Comparison of ENCODE assay signal across 20 cellular contexts in genomic region chr19:55112246-55112780, GRCh38. TPM values are rescaled to one million over a fixed set of nuclear protein-coding genes. Genes with fewer than 3 reads are reported as not detected.
DNase-seq lines count a peak whose midpoint lies in the region; ATAC-seq and TF ChIP-seq lines count a peak whose summit lies in the region.
"Had no signal": no experiment of that assay in that cellular context is flagged by ENCODE, and none has a peak within 500 bp of the region (broad histone marks: within the 10 kb centered on the region; RNA-seq: fewer than 3 reads in every experiment).

No MANE protein-coding gene starts in this region.

- DNase-seq in SK-N-SH: peak; percentile 7
- DNase-seq in tibial artery: no peak
- no peak for DNase-seq in activated CD4-positive, CD25-positive, alpha-beta regulatory T cell treated with anti-CD3 and anti-CD28 coated beads, Interleukin-2, amount 50 U/mL, for 72 hours
- DNase-seq: activated CD4-positive, CD25-positive, alpha-beta regulatory T cell; activated effector memory CD4-positive, alpha-beta T cell treated with anti-CD3 and anti-CD28 coated beads, Interleukin-2, amount 50 U/mL, for 16 hours; HCEC 1CT; hypothalamus; NCI-H1436; NCI-H2227 treated with DMSO at 0.1 percent for 48 hours; nephron progenitor cell; NK-92 treated with Interleukin-12 subunit alpha and Interleukin-12 subunit beta, amount 100 ng/mL, for 24 hours; stimulated activated CD4-positive, alpha-beta T cell treated with anti-CD3 and anti-CD28 coated beads, Interleukin-2, amount 100 ng/mL, for 24 hours had no signal

- H3K4me1 ChIP-seq in SK-N-SH (ENCODE audit: control insufficient read depth in 1 of 2, insufficient read depth in 2 of 2, low read depth in 1 of 2, low read length in 1 of 2) (peaks cover 9 to 24% of the 10 kb centered on the region in 2 experiments; a peak in 3 of 4 replicates), esophagus (ENCODE audit: control insufficient read depth in 2 of 2, insufficient read depth in 2 of 2, low read length in 1 of 2) (peaks cover 11 to 22% of the 10 kb centered on the region in 2 donors), muscle layer of colon (ENCODE audit: insufficient read depth, low read length) (peaks cover 44% of the 10 kb centered on the region), tibial artery (peaks cover 0 to 57% (median 49%) of the 10 kb centered on the region in 4 donors)

- peaks cover 56% of the 10 kb centered on the region for H4K20me1 ChIP-seq in SK-N-SH (ENCODE audit: insufficient read depth)

- CTCF ChIA-PET in SK-N-SH (lab: Yijun Ruan, JAX): interaction anchor here (1.0 kb wide), 1 partner anchor 23 kb away, joined by 5 read pairs; no protein-coding TSS in a partner anchor

- no peak overlapping the region for H3K4me2 ChIP-seq in SK-N-SH

- TF ChIP-seq EP300 in SK-N-SH (IDR thresholded peaks at IDR 0.05; ENCODE audit: borderline replicate concordance in 1 of 2, low read depth in 1 of 2, low read length in 1 of 2): no peak

- H3K9me2 ChIP-seq in SK-N-SH: no peaks in the 10 kb centered on the region

- no peak overlapping the region for H3K9ac ChIP-seq in SK-N-SH
- peak overlapping the region; percentile 90 for H3K9ac ChIP-seq in muscle layer of colon (ENCODE audit: low read length)

- H3K4me3 ChIP-seq in SK-N-SH (ENCODE audit: low read depth in 2 of 2, low read length in 1 of 2) (no peak overlapping the region), esophagus (ENCODE audit: low read depth in 1 of 2, low read length in 2 of 2) (no peak overlapping the region), muscle layer of colon (ENCODE audit: low read depth in 1 of 2, low read length in 2 of 2) (peak overlapping the region in 1 of 2 donors; percentile 45), tibial artery (no peak overlapping the region)
- H3K4me3 ChIP-seq: BLaER1 had no signal

- H3K27ac ChIP-seq in SK-N-SH (ENCODE audit: low read depth in 2 of 2, low read length in 1 of 2) (peak overlapping the region in 1 of 2 experiments; percentile 66; a peak in 1 of 4 replicates), esophagus (ENCODE audit: low read depth in 2 of 2, low read length in 1 of 2) (peak overlapping the region; percentile 78 to 86), muscle layer of colon (ENCODE audit: low read depth, low read length) (peak overlapping the region; percentile 94), tibial artery (peak overlapping the region; percentile 88 to 92)
- H3K27ac ChIP-seq: 22Rv1 had no signal

- 95% methylated on average over 11 of the region's 25 CpGs for WGBS in SK-N-SH (ENCODE audit: low lambda C conversion rate)
- WGBS in esophagus, 2 donors: 93 to 94% methylated on average over 25 of the region's 25 CpGs

- peaks cover 3 to 13% of the 10 kb centered on the region in 2 experiments for H3K36me3 ChIP-seq in SK-N-SH (replicated peaks in 1 of 2; ENCODE audit: control insufficient read depth in 1 of 2, insufficient read depth in 2 of 2, low read length in 1 of 2)
- H3K36me3 ChIP-seq in esophagus (ENCODE audit: control insufficient read depth in 2 of 2, insufficient read depth in 2 of 2, low read length in 1 of 2): peaks cover 0 to 23% of the 10 kb centered on the region in 2 donors
- H3K36me3 ChIP-seq in muscle layer of colon (ENCODE audit: insufficient read depth, low read length): peaks cover 20% of the 10 kb centered on the region
- H3K36me3 ChIP-seq in tibial artery: peaks cover 5 to 40% (median 13%) of the 10 kb centered on the region in 3 donors

- intact Hi-C loops in tibial artery (cut with DNase I; ENCODE audit: low total_unique reads): no loop called here

- H3F3A ChIP-seq in SK-N-SH (replicated peaks; ENCODE audit: insufficient read depth): peaks cover 5% of the 10 kb centered on the region

- H2AFZ ChIP-seq in SK-N-SH (ENCODE audit: low read depth): no peak overlapping the region

- TF ChIP-seq CTCF in SK-N-SH (IDR thresholded peaks at IDR 0.05): no peak
- TF ChIP-seq CTCF in tibial artery (IDR thresholded peaks at IDR 0.05): no peak

- no peak for TF ChIP-seq RAD21 in SK-N-SH (IDR thresholded peaks at IDR 0.05; ENCODE audit: low read length)

- H3K27me3 ChIP-seq in SK-N-SH (ENCODE audit: insufficient read depth): no peaks in the 10 kb centered on the region
- H3K27me3 ChIP-seq in esophagus (ENCODE audit: control insufficient read depth in 1 of 2, insufficient read depth in 2 of 2, low read length in 2 of 2): no peaks in the 10 kb centered on the region
- no peaks in the 10 kb centered on the region for H3K27me3 ChIP-seq in muscle layer of colon (ENCODE audit: control insufficient read depth in 1 of 2, insufficient read depth in 2 of 2, low read length in 2 of 2)
- no peaks in the 10 kb centered on the region for H3K27me3 ChIP-seq in tibial artery
- H3K27me3 ChIP-seq: BLaER1 had no signal

- POLR2A ChIA-PET in SK-N-SH (lab: Yijun Ruan, JAX): no interaction called here

- H3K79me2 ChIP-seq in SK-N-SH (ENCODE audit: insufficient read depth): peaks cover 76% of the 10 kb centered on the region

- H3K9me3 ChIP-seq in SK-N-SH (no peaks in the 10 kb centered on the region), esophagus (ENCODE audit: control insufficient read depth in 2 of 2, insufficient read depth in 1 of 2, low read depth in 1 of 2, low read length in 1 of 2) (no peaks in the 10 kb centered on the region), muscle layer of colon (ENCODE audit: low read length) (no peaks in the 10 kb centered on the region), tibial artery (no peaks in the 10 kb centered on the region)
- H3K9me3 ChIP-seq: BLaER1 had no signal

- no peak for ATAC-seq in SK-N-SH treated with all-trans-retinoic acid at 6 μM for 48 hours
- ATAC-seq in GM21786 (IDR thresholded peaks at IDR 0.05; ENCODE audit: unreplicated experiment): no peak
- no peak for ATAC-seq in HG03039 (IDR thresholded peaks at IDR 0.05; ENCODE audit: unreplicated experiment)
- ATAC-seq: sciatic nerve had no signal

TF ChIP-seq in SK-N-SH, 30 proteins besides CTCF, POLR2A, EP300 and RAD21 (continues in another document):
- TF ChIP-seq GABPA (IDR thresholded peaks at IDR 0.05; ENCODE audit: low read depth): no peak
- no peak for TF ChIP-seq ZBTB33 (IDR thresholded peaks at IDR 0.05; ENCODE audit: borderline replicate concordance, low read depth)
- TF ChIP-seq SMC3 (IDR thresholded peaks at IDR 0.05; ENCODE audit: low read depth, low read length): no peak

TF ChIP-seq in SK-N-SH treated with all-trans-retinoic acid at 6 μM for 48 hours, 23 proteins besides CTCF, POLR2A, EP300 and RAD21 (continues in another document):
- TF ChIP-seq ZNF8 (CRISPR knock-in tag; IDR thresholded peaks at IDR 0.05): no peak
- no peak for TF ChIP-seq RARB (CRISPR knock-in tag; IDR thresholded peaks at IDR 0.05)
- TF ChIP-seq TCF4 (CRISPR knock-in tag; IDR thresholded peaks at IDR 0.05; ENCODE audit: borderline replicate concordance): no peak
- TF ChIP-seq TOX (CRISPR knock-in tag; IDR thresholded peaks at IDR 0.05; ENCODE audit: borderline replicate concordance): no peak
- no peak for TF ChIP-seq TSHZ2 (CRISPR knock-in tag; IDR thresholded peaks at IDR 0.05)
- TF ChIP-seq BACH2 (CRISPR knock-in tag; IDR thresholded peaks at IDR 0.05; ENCODE audit: borderline replicate concordance): no peak

RNA-seq across cellular contexts. Expression of gene PPP1R12C, which starts 5.1 kb away (rescaled TPM):
- polyA plus RNA-seq in SK-N-SH (2012; rRNA removed) (83.9 and 87.3 TPM in 2 replicates), esophagus (100 to 1,000 TPM in 1 of 2 donors, 10 to 100 TPM in 1; 77.7 to 100 TPM)
- 20.3 and 29.1 TPM in 2 replicates for polyA plus RNA-seq in SK-N-SH (2012; cell fraction: cytosol; rRNA removed)
- 571 and 748 TPM in 2 replicates for polyA plus RNA-seq in SK-N-SH (2012; cell fraction: nucleus; rRNA removed)

RNA-seq across cellular contexts. Expression of gene EPS8L1, which starts 36.6 kb away (rescaled TPM):
- polyA plus RNA-seq in SK-N-SH (2012; rRNA removed) (9.6 and 12.9 TPM in 2 replicates), esophagus (1,000 to 10,000 TPM in 1 of 2 donors, 100 to 1,000 TPM in 1; 578 to 1,427 TPM)
- 6.7 and 7.5 TPM in 2 replicates for polyA plus RNA-seq in SK-N-SH (2012; cell fraction: cytosol; rRNA removed)
- 32.4 and 60.9 TPM in 2 replicates for polyA plus RNA-seq in SK-N-SH (2012; cell fraction: nucleus; rRNA removed)

RNA-seq across cellular contexts. Expression of gene TNNT1, which starts 36.7 kb away (rescaled TPM):
- polyA plus RNA-seq in SK-N-SH (2012; rRNA removed) (27.1 and 39.5 TPM in 2 replicates), esophagus (10 to 100 TPM in 1 of 2 donors, 1 to 10 TPM in 1; 6.1 to 10.9 TPM)
- polyA plus RNA-seq in SK-N-SH (2012; cell fraction: cytosol; rRNA removed): 30.8 and 37.4 TPM in 2 replicates
- 9.5 and 13.7 TPM in 2 replicates for polyA plus RNA-seq in SK-N-SH (2012; cell fraction: nucleus; rRNA removed)

RNA-seq across cellular contexts. Expression of gene TNNI3, which starts 45.2 kb away (rescaled TPM):
- polyA plus RNA-seq in SK-N-SH (2012; rRNA removed): 9.1 and 11.4 TPM in 2 replicates
- polyA plus RNA-seq in SK-N-SH (2012; cell fraction: cytosol; rRNA removed): 8.5 and 9.3 TPM in 2 replicates
- 6.4 and 7.0 TPM in 2 replicates for polyA plus RNA-seq in SK-N-SH (2012; cell fraction: nucleus; rRNA removed)
- 1 to 10 TPM; 1.0 to 2.6 TPM for polyA plus RNA-seq in esophagus

RNA-seq across cellular contexts. Expression of gene RDH13, which starts 49.4 kb away (rescaled TPM):
- 8.9 and 9.6 TPM in 2 replicates for polyA plus RNA-seq in SK-N-SH (2012; rRNA removed)
- polyA plus RNA-seq in SK-N-SH (2012; cell fraction: cytosol; rRNA removed): 3.9 and 5.9 TPM in 2 replicates
- 26.8 TPM in 2 replicates for polyA plus RNA-seq in SK-N-SH (2012; cell fraction: nucleus; rRNA removed)
- 10 to 100 TPM; 32.5 to 60.6 TPM for polyA plus RNA-seq in esophagus

Comparison
In these comparisons a context has a peak if more than half of its experiments do, and no peak if none do; other contexts are left out.
1. RNA of gene EPS8L1, which starts 36.6 kb away (polyA plus RNA-seq): 578 to 1,427 TPM in esophagus; 6.7 to 60.9 TPM in SK-N-SH; every median in the first group is over 4 times any median in the second.